25 cellular contexts compared by ENCODE assay signal in genomic region chr14:102246071-102246470, GRCh38.
"Had no signal": no experiment of that assay in that cellular context is flagged by ENCODE, and none has a peak within 500 bp of the region (broad histone marks: within the 10 kb centered on the region; RNA-seq: fewer than 3 reads in every experiment).

No MANE protein-coding gene starts in this region.

- H3K27ac ChIP-seq: ascending aorta, body of pancreas, SJSA1, VCaP had no signal

- H3K36me3 Mint-ChIP-seq: activated CD4-positive, alpha-beta memory T cell treated with anti-CD3 and anti-CD28 coated beads for 36 hours; activated naive CD4-positive, alpha-beta T cell treated with anti-CD3 and anti-CD28 coated beads, Interleukin-2, amount 50 U/mL, for 72 hours had no signal

- DNase-seq: activated CD4-positive, alpha-beta memory T cell treated with anti-CD3 and anti-CD28 coated beads for 36 hours; activated CD4-positive, alpha-beta T cell treated with anti-CD3 and anti-CD28 coated beads, Interleukin-2, amount 10 ng/mL, durations not matched to agents 7 days and 5 days; activated CD4-positive, CD25-positive, alpha-beta regulatory T cell; activated CD8-positive, alpha-beta memory T cell treated with anti-CD3 and anti-CD28 coated beads for 24 hours; activated effector memory CD4-positive, alpha-beta T cell treated with anti-CD3 and anti-CD28 coated beads, Interleukin-2, amount 50 U/mL, for 16 hours; activated naive CD4-positive, alpha-beta T cell treated with Interleukin-2 at 50 U/mL for 16 hours; activated naive CD8-positive, alpha-beta T cell treated with anti-CD3 and anti-CD28 coated beads, Interleukin-2, amount 50 U/mL, for 24 hours; activated T-cell treated with anti-CD3 and anti-CD28 coated beads, Interleukin-2, amount 50 U/mL, for 4 hours; amniotic stem cell; body of pancreas; KG1; NCI-H1092; NCI-H1930; NCI-H345; NCI-H510A; NCI-H526 treated with DMSO at 0.1 percent for 48 hours; NCI-H82; SHP77; T-helper 17 cell; T1000 had no signal

- H3K4me3 Mint-ChIP-seq: activated CD4-positive, alpha-beta memory T cell treated with anti-CD3 and anti-CD28 coated beads for 36 hours; activated CD4-positive, alpha-beta T cell treated with anti-CD3 and anti-CD28 coated beads, Interleukin-2, amount 10 ng/mL, durations not matched to agents 7 days and 5 days; activated naive CD8-positive, alpha-beta T cell treated with anti-CD3 and anti-CD28 coated beads, Interleukin-2, amount 50 U/mL, for 24 hours; activated T-cell treated with anti-CD3 and anti-CD28 coated beads, Interleukin-2, amount 50 U/mL, for 4 hours; central memory CD8-positive, alpha-beta T cell; T-helper 17 cell had no signal

- ATAC-seq: activated naive CD4-positive, alpha-beta T cell treated with anti-CD3 and anti-CD28 coated beads, Interleukin-2, amount 50 U/mL, for 72 hours; activated naive CD8-positive, alpha-beta T cell treated with anti-CD3 and anti-CD28 coated beads, Interleukin-2, amount 50 U/mL, for 24 hours; activated T-cell treated with anti-CD3 and anti-CD28 coated beads, Interleukin-2, amount 50 U/mL, for 4 hours; body of pancreas; T-helper 17 cell had no signal

- H3K4me1 Mint-ChIP-seq: activated CD4-positive, alpha-beta T cell treated with anti-CD3 and anti-CD28 coated beads, Interleukin-2, amount 10 ng/mL, durations not matched to agents 7 days and 5 days; activated naive CD8-positive, alpha-beta T cell treated with anti-CD3 and anti-CD28 coated beads, Interleukin-2, amount 50 U/mL, for 24 hours; central memory CD8-positive, alpha-beta T cell; T-helper 17 cell had no signal

- H3K9me3 Mint-ChIP-seq: activated CD4-positive, alpha-beta memory T cell treated with anti-CD3 and anti-CD28 coated beads for 36 hours; activated CD4-positive, alpha-beta T cell treated with anti-CD3 and anti-CD28 coated beads, Interleukin-2, amount 10 ng/mL, durations not matched to agents 7 days and 5 days; activated naive CD4-positive, alpha-beta T cell treated with anti-CD3 and anti-CD28 coated beads, Interleukin-2, amount 50 U/mL, for 72 hours; activated naive CD8-positive, alpha-beta T cell treated with anti-CD3 and anti-CD28 coated beads, Interleukin-2, amount 50 U/mL, for 24 hours; activated T-cell treated with anti-CD3 and anti-CD28 coated beads, Interleukin-2, amount 50 U/mL, for 4 hours; central memory CD8-positive, alpha-beta T cell had no signal

- H3K27me3 ChIP-seq: ascending aorta, body of pancreas, SJSA1 had no signal

- H3K36me3 ChIP-seq: SJSA1 had no signal

- H3K9me3 ChIP-seq: ascending aorta, body of pancreas, SJSA1 had no signal

- H3K4me1 ChIP-seq: ascending aorta, body of pancreas, SJSA1 had no signal

- H3K27ac Mint-ChIP-seq: activated CD4-positive, alpha-beta memory T cell treated with anti-CD3 and anti-CD28 coated beads for 36 hours; activated CD4-positive, alpha-beta T cell treated with anti-CD3 and anti-CD28 coated beads, Interleukin-2, amount 10 ng/mL, durations not matched to agents 7 days and 5 days; activated naive CD4-positive, alpha-beta T cell treated with anti-CD3 and anti-CD28 coated beads, Interleukin-2, amount 50 U/mL, for 72 hours; activated naive CD8-positive, alpha-beta T cell treated with anti-CD3 and anti-CD28 coated beads, Interleukin-2, amount 50 U/mL, for 24 hours; T-helper 17 cell had no signal

- H3K27me3 Mint-ChIP-seq: activated CD4-positive, alpha-beta memory T cell treated with anti-CD3 and anti-CD28 coated beads for 36 hours; activated CD4-positive, alpha-beta T cell treated with anti-CD3 and anti-CD28 coated beads, Interleukin-2, amount 10 ng/mL, durations not matched to agents 7 days and 5 days; activated naive CD8-positive, alpha-beta T cell treated with anti-CD3 and anti-CD28 coated beads, Interleukin-2, amount 50 U/mL, for 24 hours; central memory CD8-positive, alpha-beta T cell; T-helper 17 cell had no signal

- H3K4me3 ChIP-seq: ascending aorta, body of pancreas, SJSA1 had no signal
